ENCODE assay signal across 1 cellular context in the genomic region with DNA sequence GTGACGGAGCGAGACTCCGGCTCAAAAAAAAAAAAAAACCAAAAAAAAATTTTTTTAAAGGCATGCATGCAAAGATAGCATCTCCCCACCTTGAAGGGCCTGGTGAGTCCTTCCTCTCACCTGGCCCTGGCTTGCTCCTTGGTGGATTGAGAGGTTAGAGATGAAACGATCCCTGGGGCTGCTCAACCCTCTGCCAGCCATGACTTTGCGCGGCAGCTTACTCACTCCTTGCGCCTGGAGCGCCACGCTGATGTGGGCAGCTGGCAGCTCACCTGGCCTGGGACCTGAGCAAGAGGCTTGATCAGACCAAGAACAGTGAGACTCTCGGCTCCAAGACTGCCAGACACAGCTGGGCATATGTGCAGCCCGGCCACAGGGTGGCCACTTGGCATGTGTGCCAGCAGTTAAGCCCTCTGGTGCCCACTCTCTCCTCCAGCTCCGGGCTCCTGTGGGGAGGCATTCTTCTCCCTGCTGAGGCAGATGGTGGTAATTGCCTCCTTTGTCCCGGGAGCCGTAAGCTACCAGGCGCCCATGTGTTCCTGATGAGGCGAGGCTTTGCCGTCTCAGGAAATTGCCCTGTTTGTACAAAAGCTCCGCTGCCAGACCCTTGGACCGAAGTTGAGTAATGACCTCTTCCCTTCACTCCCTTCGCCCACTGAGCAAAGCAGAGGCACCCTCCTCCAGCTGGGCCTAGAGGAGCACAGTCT.
A peak's percentile ranks its signal among the peaks of the same experiment; 100 is the strongest.
TF ChIP-seq lines count a peak whose summit lies in the region.

No MANE protein-coding gene starts in this region.

TF ChIP-seq in HepG2, 621 proteins besides CTCF, POLR2A, EP300 and RAD21 (continued from another document and continues in another):
- TF ChIP-seq, protein P1, sequence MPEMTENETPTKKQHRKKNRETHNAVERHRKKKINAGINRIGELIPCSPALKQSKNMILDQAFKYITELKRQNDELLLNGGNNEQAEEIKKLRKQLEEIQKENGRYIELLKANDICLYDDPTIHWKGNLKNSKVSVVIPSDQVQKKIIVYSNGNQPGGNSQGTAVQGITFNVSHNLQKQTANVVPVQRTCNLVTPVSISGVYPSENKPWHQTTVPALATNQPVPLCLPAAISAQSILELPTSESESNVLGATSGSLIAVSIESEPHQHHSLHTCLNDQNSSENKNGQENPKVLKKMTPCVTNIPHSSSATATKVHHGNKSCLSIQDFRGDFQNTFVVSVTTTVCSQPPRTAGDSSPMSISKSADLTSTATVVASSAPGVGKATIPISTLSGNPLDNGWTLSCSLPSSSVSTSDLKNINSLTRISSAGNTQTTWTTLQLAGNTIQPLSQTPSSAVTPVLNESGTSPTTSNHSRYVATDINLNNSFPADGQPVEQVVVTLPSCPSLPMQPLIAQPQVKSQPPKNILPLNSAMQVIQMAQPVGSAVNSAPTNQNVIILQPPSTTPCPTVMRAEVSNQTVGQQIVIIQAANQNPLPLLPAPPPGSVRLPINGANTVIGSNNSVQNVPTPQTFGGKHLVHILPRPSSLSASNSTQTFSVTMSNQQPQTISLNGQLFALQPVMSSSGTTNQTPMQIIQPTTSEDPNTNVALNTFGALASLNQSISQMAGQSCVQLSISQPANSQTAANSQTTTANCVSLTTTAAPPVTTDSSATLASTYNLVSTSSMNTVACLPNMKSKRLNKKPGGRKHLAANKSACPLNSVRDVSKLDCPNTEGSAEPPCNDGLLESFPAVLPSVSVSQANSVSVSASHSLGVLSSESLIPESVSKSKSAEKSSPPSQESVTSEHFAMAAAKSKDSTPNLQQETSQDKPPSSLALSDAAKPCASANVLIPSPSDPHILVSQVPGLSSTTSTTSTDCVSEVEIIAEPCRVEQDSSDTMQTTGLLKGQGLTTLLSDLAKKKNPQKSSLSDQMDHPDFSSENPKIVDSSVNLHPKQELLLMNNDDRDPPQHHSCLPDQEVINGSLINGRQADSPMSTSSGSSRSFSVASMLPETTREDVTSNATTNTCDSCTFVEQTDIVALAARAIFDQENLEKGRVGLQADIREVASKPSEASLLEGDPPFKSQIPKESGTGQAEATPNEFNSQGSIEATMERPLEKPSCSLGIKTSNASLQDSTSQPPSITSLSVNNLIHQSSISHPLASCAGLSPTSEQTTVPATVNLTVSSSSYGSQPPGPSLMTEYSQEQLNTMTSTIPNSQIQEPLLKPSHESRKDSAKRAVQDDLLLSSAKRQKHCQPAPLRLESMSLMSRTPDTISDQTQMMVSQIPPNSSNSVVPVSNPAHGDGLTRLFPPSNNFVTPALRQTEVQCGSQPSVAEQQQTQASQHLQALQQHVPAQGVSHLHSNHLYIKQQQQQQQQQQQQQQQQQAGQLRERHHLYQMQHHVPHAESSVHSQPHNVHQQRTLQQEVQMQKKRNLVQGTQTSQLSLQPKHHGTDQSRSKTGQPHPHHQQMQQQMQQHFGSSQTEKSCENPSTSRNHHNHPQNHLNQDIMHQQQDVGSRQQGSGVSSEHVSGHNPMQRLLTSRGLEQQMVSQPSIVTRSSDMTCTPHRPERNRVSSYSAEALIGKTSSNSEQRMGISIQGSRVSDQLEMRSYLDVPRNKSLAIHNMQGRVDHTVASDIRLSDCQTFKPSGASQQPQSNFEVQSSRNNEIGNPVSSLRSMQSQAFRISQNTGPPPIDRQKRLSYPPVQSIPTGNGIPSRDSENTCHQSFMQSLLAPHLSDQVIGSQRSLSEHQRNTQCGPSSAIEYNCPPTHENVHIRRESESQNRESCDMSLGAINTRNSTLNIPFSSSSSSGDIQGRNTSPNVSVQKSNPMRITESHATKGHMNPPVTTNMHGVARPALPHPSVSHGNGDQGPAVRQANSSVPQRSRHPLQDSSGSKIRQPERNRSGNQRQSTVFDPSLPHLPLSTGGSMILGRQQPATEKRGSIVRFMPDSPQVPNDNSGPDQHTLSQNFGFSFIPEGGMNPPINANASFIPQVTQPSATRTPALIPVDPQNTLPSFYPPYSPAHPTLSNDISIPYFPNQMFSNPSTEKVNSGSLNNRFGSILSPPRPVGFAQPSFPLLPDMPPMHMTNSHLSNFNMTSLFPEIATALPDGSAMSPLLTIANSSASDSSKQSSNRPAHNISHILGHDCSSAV (CRISPR knock-in tag; IDR thresholded peaks at IDR 0.05; ENCODE audit: borderline replicate concordance) = no peak
- TF ChIP-seq TAF15 (IDR thresholded peaks at IDR 0.05; ENCODE audit: low read depth, low read length, poor library complexity, severe bottlenecking) (no peak), SMARCC2 (IDR thresholded peaks at IDR 0.05) (no peak), NFE2L2 (IDR thresholded peaks at IDR 0.05; ENCODE audit: low read length) (no peak), SP4 (CRISPR knock-in tag; IDR thresholded peaks at IDR 0.05) (peak; percentile 58; the same call in 1 of the 2 replicates), DPF2 (CRISPR knock-in tag; IDR thresholded peaks at IDR 0.05; ENCODE audit: borderline replicate concordance, low read depth) (peak; percentile 61; the same call in 1 of the 2 replicates), ATF7-NPFF (CRISPR knock-in tag; IDR thresholded peaks at IDR 0.05; ENCODE audit: low read depth) (no peak), ZNF878 (CRISPR knock-in tag; IDR thresholded peaks at IDR 0.05) (no peak), KLF11 (CRISPR knock-in tag; IDR thresholded peaks at IDR 0.05) (no peak), TBL1XR1 (IDR thresholded peaks at IDR 0.05; ENCODE audit: borderline replicate concordance, low read length, partially characterized antibody) (no peak), REL (CRISPR knock-in tag; conservative IDR thresholded peaks at IDR 0.05) (no peak), ZNF251 (CRISPR knock-in tag; IDR thresholded peaks at IDR 0.05) (no peak), ZNF781 (CRISPR knock-in tag; IDR thresholded peaks at IDR 0.05; ENCODE audit: borderline replicate concordance, not compliant biosample characterization) (no peak), GATAD1 (CRISPR knock-in tag; IDR thresholded peaks at IDR 0.05) (peak; percentile 55; the same call in 1 of the 2 replicates), ZNF235 (CRISPR knock-in tag; IDR thresholded peaks at IDR 0.05; ENCODE audit: borderline replicate concordance) (no peak), ADNP (CRISPR knock-in tag; IDR thresholded peaks at IDR 0.05) (no peak), CHCHD3 (CRISPR knock-in tag; IDR thresholded peaks at IDR 0.05) (no peak), MXD3 (CRISPR knock-in tag; IDR thresholded peaks at IDR 0.05) (no peak), ZNF17 (CRISPR knock-in tag; IDR thresholded peaks at IDR 0.05) (no peak), IRF2 (CRISPR knock-in tag; IDR thresholded peaks at IDR 0.05) (peak; percentile 42; the same call in 1 of the 2 replicates), XRCC5 (optimal IDR thresholded peaks at IDR 0.05; ENCODE audit: low read length) (peak; percentile 80), SCMH1 (CRISPR knock-in tag; IDR thresholded peaks at IDR 0.05; ENCODE audit: borderline replicate concordance) (no peak), ZBTB38 (CRISPR knock-in tag; IDR thresholded peaks at IDR 0.05) (peak; percentile 41; the same call in 1 of the 2 replicates), SRF (IDR thresholded peaks at IDR 0.05; ENCODE audit: low read depth, low read length) (no peak), TSC22D2 (CRISPR knock-in tag; IDR thresholded peaks at IDR 0.05; ENCODE audit: borderline replicate concordance) (peak; percentile 92; the same call in 1 of the 2 replicates), SMYD3 (CRISPR knock-in tag; IDR thresholded peaks at IDR 0.05) (no peak), NR2F2 (IDR thresholded peaks at IDR 0.05; ENCODE audit: borderline replicate concordance, low read depth) (no peak), ELF1 (CRISPR knock-in tag; IDR thresholded peaks at IDR 0.05) (peak; percentile 60), KLF9 (CRISPR knock-in tag; IDR thresholded peaks at IDR 0.05; ENCODE audit: low read depth) (no peak), ZNF160 (CRISPR knock-in tag; IDR thresholded peaks at IDR 0.05) (no peak), RXRB (CRISPR knock-in tag; IDR thresholded peaks at IDR 0.05; ENCODE audit: borderline replicate concordance) (peak; percentile 41; the same call in 1 of the 2 replicates), NR2C2 (CRISPR knock-in tag; IDR thresholded peaks at IDR 0.05; ENCODE audit: borderline replicate concordance) (no peak), ZZZ3 (CRISPR knock-in tag; IDR thresholded peaks at IDR 0.05; ENCODE audit: borderline replicate concordance) (no peak), ZNF558 (CRISPR knock-in tag; IDR thresholded peaks at IDR 0.05; ENCODE audit: borderline replicate concordance) (no peak), HHEX (CRISPR knock-in tag; IDR thresholded peaks at IDR 0.05) (no peak), TAF1 (CRISPR knock-in tag; IDR thresholded peaks at IDR 0.05) (peak; percentile 19; the same call in 1 of the 2 replicates)
- TF ChIP-seq, protein P2, sequence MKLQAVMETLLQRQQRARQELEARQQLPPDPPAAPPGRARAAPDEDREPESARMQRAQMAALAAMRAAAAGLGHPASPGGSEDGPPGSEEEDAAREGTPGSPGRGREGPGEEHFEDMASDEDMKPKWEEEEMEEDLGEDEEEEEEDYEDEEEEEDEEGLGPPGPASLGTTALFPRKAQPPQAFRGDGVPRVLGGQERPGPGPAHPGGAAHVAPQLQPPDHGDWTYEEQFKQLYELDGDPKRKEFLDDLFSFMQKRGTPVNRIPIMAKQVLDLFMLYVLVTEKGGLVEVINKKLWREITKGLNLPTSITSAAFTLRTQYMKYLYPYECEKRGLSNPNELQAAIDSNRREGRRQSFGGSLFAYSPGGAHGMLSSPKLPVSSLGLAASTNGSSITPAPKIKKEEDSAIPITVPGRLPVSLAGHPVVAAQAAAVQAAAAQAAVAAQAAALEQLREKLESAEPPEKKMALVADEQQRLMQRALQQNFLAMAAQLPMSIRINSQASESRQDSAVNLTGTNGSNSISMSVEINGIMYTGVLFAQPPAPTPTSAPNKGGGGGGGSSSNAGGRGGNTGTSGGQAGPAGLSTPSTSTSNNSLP (IDR thresholded peaks at IDR 0.05; ENCODE audit: low read depth, low read length) = no peak
- TF ChIP-seq, protein P3, sequence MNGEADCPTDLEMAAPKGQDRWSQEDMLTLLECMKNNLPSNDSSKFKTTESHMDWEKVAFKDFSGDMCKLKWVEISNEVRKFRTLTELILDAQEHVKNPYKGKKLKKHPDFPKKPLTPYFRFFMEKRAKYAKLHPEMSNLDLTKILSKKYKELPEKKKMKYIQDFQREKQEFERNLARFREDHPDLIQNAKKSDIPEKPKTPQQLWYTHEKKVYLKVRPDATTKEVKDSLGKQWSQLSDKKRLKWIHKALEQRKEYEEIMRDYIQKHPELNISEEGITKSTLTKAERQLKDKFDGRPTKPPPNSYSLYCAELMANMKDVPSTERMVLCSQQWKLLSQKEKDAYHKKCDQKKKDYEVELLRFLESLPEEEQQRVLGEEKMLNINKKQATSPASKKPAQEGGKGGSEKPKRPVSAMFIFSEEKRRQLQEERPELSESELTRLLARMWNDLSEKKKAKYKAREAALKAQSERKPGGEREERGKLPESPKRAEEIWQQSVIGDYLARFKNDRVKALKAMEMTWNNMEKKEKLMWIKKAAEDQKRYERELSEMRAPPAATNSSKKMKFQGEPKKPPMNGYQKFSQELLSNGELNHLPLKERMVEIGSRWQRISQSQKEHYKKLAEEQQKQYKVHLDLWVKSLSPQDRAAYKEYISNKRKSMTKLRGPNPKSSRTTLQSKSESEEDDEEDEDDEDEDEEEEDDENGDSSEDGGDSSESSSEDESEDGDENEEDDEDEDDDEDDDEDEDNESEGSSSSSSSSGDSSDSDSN (CRISPR knock-in tag; IDR thresholded peaks at IDR 0.05) = peak; percentile 57
- TF ChIP-seq, protein P4, sequence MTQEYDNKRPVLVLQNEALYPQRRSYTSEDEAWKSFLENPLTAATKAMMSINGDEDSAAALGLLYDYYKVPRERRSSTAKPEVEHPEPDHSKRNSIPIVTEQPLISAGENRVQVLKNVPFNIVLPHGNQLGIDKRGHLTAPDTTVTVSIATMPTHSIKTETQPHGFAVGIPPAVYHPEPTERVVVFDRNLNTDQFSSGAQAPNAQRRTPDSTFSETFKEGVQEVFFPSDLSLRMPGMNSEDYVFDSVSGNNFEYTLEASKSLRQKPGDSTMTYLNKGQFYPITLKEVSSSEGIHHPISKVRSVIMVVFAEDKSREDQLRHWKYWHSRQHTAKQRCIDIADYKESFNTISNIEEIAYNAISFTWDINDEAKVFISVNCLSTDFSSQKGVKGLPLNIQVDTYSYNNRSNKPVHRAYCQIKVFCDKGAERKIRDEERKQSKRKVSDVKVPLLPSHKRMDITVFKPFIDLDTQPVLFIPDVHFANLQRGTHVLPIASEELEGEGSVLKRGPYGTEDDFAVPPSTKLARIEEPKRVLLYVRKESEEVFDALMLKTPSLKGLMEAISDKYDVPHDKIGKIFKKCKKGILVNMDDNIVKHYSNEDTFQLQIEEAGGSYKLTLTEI (CRISPR knock-in tag; conservative IDR thresholded peaks at IDR 0.05) = no peak
- TF ChIP-seq, protein P5, sequence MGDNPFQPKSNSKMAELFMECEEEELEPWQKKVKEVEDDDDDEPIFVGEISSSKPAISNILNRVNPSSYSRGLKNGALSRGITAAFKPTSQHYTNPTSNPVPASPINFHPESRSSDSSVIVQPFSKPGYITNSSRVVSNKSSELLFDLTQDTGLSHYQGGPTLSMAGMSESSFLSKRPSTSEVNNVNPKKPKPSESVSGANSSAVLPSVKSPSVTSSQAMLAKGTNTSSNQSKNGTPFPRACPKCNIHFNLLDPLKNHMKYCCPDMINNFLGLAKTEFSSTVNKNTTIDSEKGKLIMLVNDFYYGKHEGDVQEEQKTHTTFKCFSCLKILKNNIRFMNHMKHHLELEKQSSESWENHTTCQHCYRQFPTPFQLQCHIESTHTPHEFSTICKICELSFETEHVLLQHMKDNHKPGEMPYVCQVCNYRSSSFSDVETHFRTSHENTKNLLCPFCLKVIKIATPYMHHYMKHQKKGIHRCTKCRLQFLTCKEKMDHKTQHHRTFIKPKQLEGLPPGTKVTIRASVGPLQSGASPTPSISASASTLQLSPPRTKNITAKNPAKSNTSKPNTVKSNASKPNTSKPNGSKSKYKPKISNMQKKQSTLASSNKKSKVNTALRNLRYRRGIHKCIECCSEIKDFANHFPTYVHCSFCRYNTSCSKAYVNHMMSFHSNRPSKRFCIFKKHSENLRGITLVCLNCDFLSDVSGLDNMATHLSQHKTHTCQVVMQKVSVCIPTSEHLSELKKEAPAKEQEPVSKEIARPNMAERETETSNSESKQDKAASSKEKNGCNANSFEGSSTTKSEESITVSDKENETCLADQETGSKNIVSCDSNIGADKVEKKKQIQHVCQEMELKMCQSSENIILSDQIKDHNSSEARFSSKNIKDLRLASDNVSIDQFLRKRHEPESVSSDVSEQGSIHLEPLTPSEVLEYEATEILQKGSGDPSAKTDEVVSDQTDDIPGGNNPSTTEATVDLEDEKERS (CRISPR knock-in tag; IDR thresholded peaks at IDR 0.05) = no peak
- TF ChIP-seq, protein P6, sequence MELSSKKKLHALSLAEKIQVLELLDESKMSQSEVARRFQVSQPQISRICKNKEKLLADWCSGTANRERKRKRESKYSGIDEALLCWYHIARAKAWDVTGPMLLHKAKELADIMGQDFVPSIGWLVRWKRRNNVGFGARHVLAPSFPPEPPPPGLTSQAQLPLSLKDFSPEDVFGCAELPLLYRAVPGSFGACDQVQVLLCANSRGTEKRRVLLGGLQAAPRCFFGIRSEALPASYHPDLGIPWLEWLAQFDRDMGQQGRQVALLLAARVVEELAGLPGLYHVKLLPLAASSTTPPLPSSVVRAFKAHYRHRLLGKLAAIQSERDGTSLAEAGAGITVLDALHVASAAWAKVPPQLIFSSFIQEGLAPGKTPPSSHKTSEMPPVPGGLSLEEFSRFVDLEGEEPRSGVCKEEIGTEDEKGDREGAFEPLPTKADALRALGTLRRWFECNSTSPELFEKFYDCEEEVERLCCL (CRISPR knock-in tag; IDR thresholded peaks at IDR 0.05; ENCODE audit: borderline replicate concordance) = no peak
